ENCODE assay signal across 12 cellular contexts in the genomic region with DNA sequence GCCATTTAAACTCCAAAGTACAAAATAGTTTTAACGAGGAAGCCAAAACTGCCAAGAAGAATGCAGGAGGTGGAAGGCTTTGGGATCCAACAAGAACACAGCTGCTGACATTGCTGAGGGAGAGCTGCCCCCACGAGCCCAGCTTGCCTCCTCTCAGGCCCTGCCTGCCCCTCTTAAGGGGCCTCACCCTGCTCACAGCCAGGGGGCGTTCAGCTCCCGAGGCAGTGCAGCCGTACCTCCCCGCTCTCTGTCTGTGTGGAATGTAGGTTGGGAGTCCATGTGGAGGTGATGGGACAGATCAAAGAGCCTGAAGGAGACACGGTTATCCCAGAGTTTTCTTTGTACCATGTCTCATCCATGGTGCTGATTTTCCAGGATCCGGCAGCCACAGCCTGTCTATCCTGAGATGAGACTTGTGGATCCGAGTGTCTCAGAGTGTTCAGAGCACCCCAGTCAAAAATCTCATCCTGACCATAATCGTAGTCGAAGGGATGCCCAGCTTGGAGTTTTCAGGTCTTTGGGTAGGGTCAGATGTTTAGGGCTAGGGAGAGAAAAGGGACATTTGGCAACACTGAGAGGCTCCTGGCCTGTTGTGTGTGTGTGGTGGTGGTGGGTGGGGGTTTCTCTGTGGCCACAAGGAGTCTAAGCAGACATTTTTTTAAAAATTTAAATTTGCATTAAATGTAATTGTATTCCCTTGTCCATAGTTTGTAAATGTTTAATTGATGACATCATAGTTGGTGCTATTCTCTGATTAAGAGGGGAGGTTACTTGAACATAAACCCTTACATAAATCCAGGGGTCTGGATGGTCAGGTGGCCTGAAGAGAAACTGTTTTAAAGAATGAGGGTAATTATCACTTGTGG.
A peak's percentile ranks its signal among the peaks of the same experiment; 100 is the strongest.
DNase-seq lines count a peak whose midpoint lies in the region; ATAC-seq, FAIRE-seq and TF ChIP-seq lines count a peak whose summit lies in the region.
"Had no signal": no experiment of that assay in that cellular context is flagged by ENCODE, and none has a peak within 500 bp of the region (broad histone marks: within the 10 kb centered on the region; RNA-seq: fewer than 3 reads in every experiment).

No MANE protein-coding gene starts in this region.

- DNase-seq in ELF-1 (ENCODE audit: low read depth, low spot score) (peak; percentile 90), islet precursor cell (peak; percentile 82), GM12891 (ENCODE audit: insufficient read length, low spot score) (no peak), NCI-H1436 treated with DMSO at 0.1 percent for 48 hours (lab: John Stamatoyannopoulos, UW) (no peak), left cardiac atrium (no peak)
- DNase-seq in activated CD4-positive, alpha-beta memory T cell treated with anti-CD3 and anti-CD28 coated beads for 36 hours = no peak
- DNase-seq: left ventricle myocardium inferior; stimulated activated CD4-positive, alpha-beta T cell treated with anti-CD3 and anti-CD28 coated beads, Interleukin-4, amount 100 ng/mL, for 24 hours; testis had no signal

- CTCF ChIA-PET in HEK293 (lab: Yijun Ruan, JAX) = interaction anchor here (0.5 to 1.0 kb wide), 5 partner anchors 14 to 210 kb away, joined by 3 to 4 read pairs (median 3); no protein-coding TSS in a partner anchor
- CTCF ChIA-PET in activated CD4-positive, alpha-beta memory T cell treated with anti-CD3 and anti-CD28 coated beads for 36 hours (lab: Charles Lee) = interaction anchor here (2.3 to 4.6 kb wide), 2 partner anchors 19 to 21 kb away, joined by 7 to 25 read pairs; no protein-coding TSS in a partner anchor

- H3K27me3 Mint-ChIP-seq in activated CD4-positive, alpha-beta memory T cell treated with anti-CD3 and anti-CD28 coated beads for 36 hours = no peaks in the 10 kb centered on the region

- peak overlapping the region; percentile 93 for H3K27ac Mint-ChIP-seq in activated CD4-positive, alpha-beta memory T cell treated with anti-CD3 and anti-CD28 coated beads for 36 hours

- H3K27ac ChIP-seq in HEK293 (ENCODE audit: extremely low read depth, low read depth, low read length) = no peak overlapping the region
- H3K27ac ChIP-seq: left ventricle myocardium inferior, parathyroid adenoma, testis had no signal

- POLR2A ChIA-PET in HEK293 (lab: Yijun Ruan, JAX) = interaction anchor here (0.6 kb wide), 2 partner anchors 19 to 50 kb away, joined by 3 to 5 read pairs; no protein-coding TSS in a partner anchor
- POLR2A ChIA-PET in activated CD4-positive, alpha-beta memory T cell treated with anti-CD3 and anti-CD28 coated beads for 36 hours (lab: Charles Lee) = no interaction called here

- H3K4me3 Mint-ChIP-seq in activated CD4-positive, alpha-beta memory T cell treated with anti-CD3 and anti-CD28 coated beads for 36 hours = no peak overlapping the region

- TF ChIP-seq CTCF in HEK293 (tag by site-specific recombination; IDR thresholded peaks at IDR 0.05) = peak; percentile 75

- no peak for FAIRE-seq in GM12891 (lab: Jason Lieb, UNC)
- FAIRE-seq: bronchial epithelial cell had no signal

- H3K4me3 ChIP-seq in HEK293 (ENCODE audit: low read depth, low read length) = no peak overlapping the region
- H3K4me3 ChIP-seq: left ventricle myocardium inferior, testis had no signal

- H3K4me1 Mint-ChIP-seq in activated CD4-positive, alpha-beta memory T cell treated with anti-CD3 and anti-CD28 coated beads for 36 hours (ENCODE audit: low read depth) = peaks cover 62% of the 10 kb centered on the region

- no peak for ATAC-seq in left cardiac atrium

- intact Hi-C loops in activated CD4-positive, alpha-beta memory T cell treated with anti-CD3 and anti-CD28 coated beads for 36 hours (cut with micrococcal nuclease) = loop anchor here (10.0 kb wide), 1 partner anchor 918 kb away; no protein-coding TSS in a partner anchor
- intact Hi-C loops in left cardiac atrium (cut with DNase I) = no loop called here

- peaks cover 13% of the 10 kb centered on the region for H3K4me1 ChIP-seq in HEK293 (ENCODE audit: control insufficient read depth, insufficient read depth, low read length)
- H3K4me1 ChIP-seq: parathyroid adenoma, testis had no signal

- H3K9me3 Mint-ChIP-seq in activated CD4-positive, alpha-beta memory T cell treated with anti-CD3 and anti-CD28 coated beads for 36 hours = no peaks in the 10 kb centered on the region

- no peaks in the 10 kb centered on the region for H3K36me3 ChIP-seq in HEK293 (ENCODE audit: control insufficient read depth in 2 of 2, insufficient read depth in 1 of 2, low read length in 2 of 2)
- H3K36me3 ChIP-seq: left ventricle myocardium inferior had no signal

- peaks cover 6% of the 10 kb centered on the region for H3K36me3 Mint-ChIP-seq in activated CD4-positive, alpha-beta memory T cell treated with anti-CD3 and anti-CD28 coated beads for 36 hours

- no peaks in the 10 kb centered on the region for H3K9me3 ChIP-seq in HEK293 (ENCODE audit: control insufficient read depth, insufficient read depth, low read depth, low read length)
- H3K9me3 ChIP-seq: left ventricle myocardium inferior, testis had no signal

- TF ChIP-seq POLR2A in GM12891 (IDR thresholded peaks at IDR 0.05; ENCODE audit: low read depth, low read length) = no peak

TF ChIP-seq in HEK293, 187 proteins besides CTCF, POLR2A, EP300 and RAD21 (continues in another document):
- no peak for TF ChIP-seq ZNF211 (tag by site-specific recombination; IDR thresholded peaks at IDR 0.05; ENCODE audit: low read depth)
- TF ChIP-seq, protein P1, sequence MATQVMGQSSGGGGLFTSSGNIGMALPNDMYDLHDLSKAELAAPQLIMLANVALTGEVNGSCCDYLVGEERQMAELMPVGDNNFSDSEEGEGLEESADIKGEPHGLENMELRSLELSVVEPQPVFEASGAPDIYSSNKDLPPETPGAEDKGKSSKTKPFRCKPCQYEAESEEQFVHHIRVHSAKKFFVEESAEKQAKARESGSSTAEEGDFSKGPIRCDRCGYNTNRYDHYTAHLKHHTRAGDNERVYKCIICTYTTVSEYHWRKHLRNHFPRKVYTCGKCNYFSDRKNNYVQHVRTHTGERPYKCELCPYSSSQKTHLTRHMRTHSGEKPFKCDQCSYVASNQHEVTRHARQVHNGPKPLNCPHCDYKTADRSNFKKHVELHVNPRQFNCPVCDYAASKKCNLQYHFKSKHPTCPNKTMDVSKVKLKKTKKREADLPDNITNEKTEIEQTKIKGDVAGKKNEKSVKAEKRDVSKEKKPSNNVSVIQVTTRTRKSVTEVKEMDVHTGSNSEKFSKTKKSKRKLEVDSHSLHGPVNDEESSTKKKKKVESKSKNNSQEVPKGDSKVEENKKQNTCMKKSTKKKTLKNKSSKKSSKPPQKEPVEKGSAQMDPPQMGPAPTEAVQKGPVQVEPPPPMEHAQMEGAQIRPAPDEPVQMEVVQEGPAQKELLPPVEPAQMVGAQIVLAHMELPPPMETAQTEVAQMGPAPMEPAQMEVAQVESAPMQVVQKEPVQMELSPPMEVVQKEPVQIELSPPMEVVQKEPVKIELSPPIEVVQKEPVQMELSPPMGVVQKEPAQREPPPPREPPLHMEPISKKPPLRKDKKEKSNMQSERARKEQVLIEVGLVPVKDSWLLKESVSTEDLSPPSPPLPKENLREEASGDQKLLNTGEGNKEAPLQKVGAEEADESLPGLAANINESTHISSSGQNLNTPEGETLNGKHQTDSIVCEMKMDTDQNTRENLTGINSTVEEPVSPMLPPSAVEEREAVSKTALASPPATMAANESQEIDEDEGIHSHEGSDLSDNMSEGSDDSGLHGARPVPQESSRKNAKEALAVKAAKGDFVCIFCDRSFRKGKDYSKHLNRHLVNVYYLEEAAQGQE (tag by site-specific recombination; IDR thresholded peaks at IDR 0.05) = peak; percentile 70

TF ChIP-seq in GM12891, 5 proteins besides CTCF, POLR2A, EP300 and RAD21:
- no peak for TF ChIP-seq SPI1 (IDR thresholded peaks at IDR 0.05; ENCODE audit: low read depth, low read length)

Comparison
In these comparisons a context has a peak if more than half of its experiments do, and no peak if none do; other contexts are left out.
1. DNase-seq: peak in ELF-1 (single experiment) and islet precursor cell (single experiment); none in activated CD4-positive, alpha-beta memory T cell treated with anti-CD3 and anti-CD28 coated beads for 36 hours (single experiment), GM12891 (single experiment), NCI-H1436 treated with DMSO at 0.1 percent for 48 hours (single experiment) and left cardiac atrium (single experiment).